Comparison of ENCODE assay signal across 29 cellular contexts in genomic region chr5:125106881-125107280, GRCh38.
"Had no signal": no experiment of that assay in that cellular context is flagged by ENCODE, and none has a peak within 500 bp of the region (broad histone marks: within the 10 kb centered on the region; RNA-seq: fewer than 3 reads in every experiment).

No MANE protein-coding gene starts in this region.

- H3K36me3 ChIP-seq: ascending aorta had no signal

- DNase-seq: activated CD4-positive, alpha-beta memory T cell treated with anti-CD3 and anti-CD28 coated beads for 36 hours; activated CD4-positive, alpha-beta T cell treated with anti-CD3 and anti-CD28 coated beads for 36 hours; activated CD4-positive, alpha-beta T cell treated with anti-CD3 and anti-CD28 coated beads, Interleukin-2, amount 10 ng/mL, durations not matched to agents 24 days and 14 days; activated CD4-positive, CD25-positive, alpha-beta regulatory T cell; activated CD4-positive, CD25-positive, alpha-beta regulatory T cell treated with anti-CD3 and anti-CD28 coated beads, Interleukin-2, amount 50 U/mL, for 72 hours; activated CD8-positive, alpha-beta memory T cell treated with anti-CD3 and anti-CD28 coated beads, Interleukin-2, amount 10 ng/mL, durations not matched to agents 7 days and 5 days; activated CD8-positive, alpha-beta memory T cell treated with anti-CD3 and anti-CD28 coated beads, Interleukin-2, amount 50 U/mL, for 4 hours; activated CD8-positive, alpha-beta T cell treated with anti-CD3 and anti-CD28 coated beads, Interleukin-2, amount 10 ng/mL, durations not matched to agents 7 days and 5 days; activated effector memory CD4-positive, alpha-beta T cell treated with anti-CD3 and anti-CD28 coated beads, Interleukin-2, amount 50 U/mL, for 16 hours; activated naive CD4-positive, alpha-beta T cell treated with anti-CD3 and anti-CD28 coated beads for 36 hours; activated naive CD8-positive, alpha-beta T cell treated with anti-CD3 and anti-CD28 coated beads for 36 hours; activated T-cell treated with anti-CD3 and anti-CD28 coated beads, Interleukin-2, amount 50 U/mL, for 1 hour; activated T-cell treated with anti-CD3 and anti-CD28 coated beads, Interleukin-2, amount 50 U/mL, for 48 hours; effector CD8-positive, alpha-beta T cell; foreskin fibroblast; head of caudate nucleus; T-helper 2 cell had no signal

- FAIRE-seq: bronchial epithelial cell, endometrium, frontal cortex had no signal

- H3K27ac ChIP-seq: ascending aorta, coronary artery had no signal

- ATAC-seq: activated CD4-positive, alpha-beta T cell treated with anti-CD3 and anti-CD28 coated beads for 36 hours; activated CD8-positive, alpha-beta memory T cell treated with anti-CD3 and anti-CD28 coated beads, Interleukin-2, amount 10 ng/mL, durations not matched to agents 7 days and 5 days; activated CD8-positive, alpha-beta T cell treated with anti-CD3 and anti-CD28 coated beads, Interleukin-2, amount 10 ng/mL, durations not matched to agents 7 days and 5 days; esophagus mucosa had no signal

- H3K4me1 Mint-ChIP-seq: activated CD4-positive, alpha-beta T cell treated with anti-CD3 and anti-CD28 coated beads for 36 hours; activated CD4-positive, alpha-beta T cell treated with anti-CD3 and anti-CD28 coated beads, Interleukin-2, amount 10 ng/mL, durations not matched to agents 24 days and 14 days; activated CD8-positive, alpha-beta memory T cell treated with anti-CD3 and anti-CD28 coated beads, Interleukin-2, amount 10 ng/mL, durations not matched to agents 7 days and 5 days; activated naive CD4-positive, alpha-beta T cell treated with anti-CD3 and anti-CD28 coated beads, Interleukin-2, amount 50 U/mL, for 24 hours; activated naive CD8-positive, alpha-beta T cell treated with anti-CD3 and anti-CD28 coated beads for 36 hours; central memory CD8-positive, alpha-beta T cell had no signal

- H3K27me3 ChIP-seq: ascending aorta had no signal

- H3K9me3 Mint-ChIP-seq: activated naive CD8-positive, alpha-beta T cell treated with anti-CD3 and anti-CD28 coated beads for 36 hours had no signal

- H3K27me3 Mint-ChIP-seq: activated CD4-positive, alpha-beta memory T cell treated with anti-CD3 and anti-CD28 coated beads for 36 hours; activated CD4-positive, alpha-beta T cell treated with anti-CD3 and anti-CD28 coated beads for 36 hours; activated CD4-positive, alpha-beta T cell treated with anti-CD3 and anti-CD28 coated beads, Interleukin-2, amount 10 ng/mL, durations not matched to agents 24 days and 14 days; activated CD8-positive, alpha-beta memory T cell treated with anti-CD3 and anti-CD28 coated beads, Interleukin-2, amount 10 ng/mL, durations not matched to agents 7 days and 5 days; activated naive CD4-positive, alpha-beta T cell treated with anti-CD3 and anti-CD28 coated beads, Interleukin-2, amount 50 U/mL, for 24 hours; activated naive CD8-positive, alpha-beta T cell treated with anti-CD3 and anti-CD28 coated beads for 36 hours; brain; central memory CD8-positive, alpha-beta T cell had no signal

- H3K27ac Mint-ChIP-seq: activated CD4-positive, alpha-beta memory T cell treated with anti-CD3 and anti-CD28 coated beads for 36 hours; activated CD4-positive, alpha-beta T cell treated with anti-CD3 and anti-CD28 coated beads for 36 hours; activated CD4-positive, alpha-beta T cell treated with anti-CD3 and anti-CD28 coated beads, Interleukin-2, amount 10 ng/mL, durations not matched to agents 24 days and 14 days; activated CD8-positive, alpha-beta memory T cell treated with anti-CD3 and anti-CD28 coated beads, Interleukin-2, amount 10 ng/mL, durations not matched to agents 7 days and 5 days; activated CD8-positive, alpha-beta T cell treated with anti-CD3 and anti-CD28 coated beads, Interleukin-2, amount 10 ng/mL, durations not matched to agents 7 days and 5 days; activated naive CD4-positive, alpha-beta T cell treated with anti-CD3 and anti-CD28 coated beads for 36 hours; activated naive CD4-positive, alpha-beta T cell treated with anti-CD3 and anti-CD28 coated beads, Interleukin-2, amount 50 U/mL, for 24 hours; activated naive CD8-positive, alpha-beta T cell treated with anti-CD3 and anti-CD28 coated beads for 36 hours; activated T-helper 1 cell treated with anti-CD3 and anti-CD28 coated beads, Interleukin-12 subunit alpha, Interleukin-12 subunit beta, Interleukin-2, Interleukin-4 antibody, amounts not matched to agents 30 ng/mL and 10 ng/mL and 1 ng/mL, durations not matched to agents 14 hours and 24 hours and 36 hours; activated T-helper 2 cell treated with anti-CD3 and anti-CD28 coated beads, Interferon-gamma antibody, Interleukin-2, Interleukin-4, amounts not matched to agents 10 μg/mL and 5 μg/mL and 100 μg/mL, durations not matched to agents 14 hours and 24 hours and 36 hours; brain; dendritic cell treated with granulocyte-macrophage colony-stimulating factor and Interleukin-4, amounts not matched to agents 40 ng/mL and 50 ng/mL, for 4 days had no signal

- H3K36me3 Mint-ChIP-seq: activated CD4-positive, alpha-beta memory T cell treated with anti-CD3 and anti-CD28 coated beads for 36 hours; activated CD8-positive, alpha-beta memory T cell treated with anti-CD3 and anti-CD28 coated beads, Interleukin-2, amount 10 ng/mL, durations not matched to agents 7 days and 5 days; activated naive CD4-positive, alpha-beta T cell treated with anti-CD3 and anti-CD28 coated beads, Interleukin-2, amount 50 U/mL, for 24 hours; activated naive CD8-positive, alpha-beta T cell treated with anti-CD3 and anti-CD28 coated beads for 36 hours; brain had no signal

- H3K4me1 ChIP-seq: ascending aorta had no signal

- H3K9me3 ChIP-seq: ascending aorta had no signal

- H3K4me3 ChIP-seq: ascending aorta, coronary artery had no signal

- H3K4me3 Mint-ChIP-seq: activated CD4-positive, alpha-beta memory T cell treated with anti-CD3 and anti-CD28 coated beads for 36 hours; activated CD4-positive, alpha-beta T cell treated with anti-CD3 and anti-CD28 coated beads for 36 hours; activated CD4-positive, alpha-beta T cell treated with anti-CD3 and anti-CD28 coated beads, Interleukin-2, amount 10 ng/mL, durations not matched to agents 24 days and 14 days; activated CD8-positive, alpha-beta memory T cell treated with anti-CD3 and anti-CD28 coated beads, Interleukin-2, amount 10 ng/mL, durations not matched to agents 7 days and 5 days; activated CD8-positive, alpha-beta T cell treated with anti-CD3 and anti-CD28 coated beads, Interleukin-2, amount 10 ng/mL, durations not matched to agents 7 days and 5 days; activated naive CD4-positive, alpha-beta T cell treated with anti-CD3 and anti-CD28 coated beads for 36 hours; activated naive CD4-positive, alpha-beta T cell treated with anti-CD3 and anti-CD28 coated beads, Interleukin-2, amount 50 U/mL, for 24 hours; activated naive CD8-positive, alpha-beta T cell treated with anti-CD3 and anti-CD28 coated beads for 36 hours; activated T-helper 1 cell treated with anti-CD3 and anti-CD28 coated beads, Interleukin-12 subunit alpha, Interleukin-12 subunit beta, Interleukin-2, Interleukin-4 antibody, amounts not matched to agents 30 ng/mL and 10 ng/mL and 1 ng/mL, durations not matched to agents 14 hours and 24 hours and 36 hours; brain; central memory CD8-positive, alpha-beta T cell; dendritic cell treated with granulocyte-macrophage colony-stimulating factor and Interleukin-4, amounts not matched to agents 40 ng/mL and 50 ng/mL, for 4 days had no signal
